In genomic region chr13:24741791-24742190, GRCh38 we compare ENCODE assay signal across 1 cellular context.
TF ChIP-seq lines count a peak whose summit lies in the region.

No MANE protein-coding gene starts in this region.

TF ChIP-seq in IMR-90, 13 proteins besides CTCF, POLR2A, EP300 and RAD21 (continued from another document):
- TF ChIP-seq ELK1 (IDR thresholded peaks at IDR 0.05; ENCODE audit: borderline replicate concordance, low read depth, low read length) (no peak), BHLHE40 (IDR thresholded peaks at IDR 0.05; ENCODE audit: low read depth, low read length) (no peak), MAFK (IDR thresholded peaks at IDR 0.05; ENCODE audit: low read depth, low read length) (no peak), MXI1 (IDR thresholded peaks at IDR 0.05; ENCODE audit: borderline replicate concordance, low read depth, low read length) (no peak), RCOR1 (IDR thresholded peaks at IDR 0.05; ENCODE audit: insufficient replicate concordance, low read length) (no peak), MAZ (IDR thresholded peaks at IDR 0.05; ENCODE audit: borderline replicate concordance, low read depth, low read length) (no peak)
